ENCODE assay signal across 21 cellular contexts in genomic region chr1:20385630-20386029, GRCh38.
A peak's percentile ranks its signal among the peaks of the same experiment; 100 is the strongest.
DNase-seq lines count a peak whose midpoint lies in the region; FAIRE-seq and TF ChIP-seq lines count a peak whose summit lies in the region.
"Had no signal": no experiment of that assay in that cellular context is flagged by ENCODE, and none has a peak within 500 bp of the region (broad histone marks: within the 10 kb centered on the region; RNA-seq: fewer than 3 reads in every experiment).

No MANE protein-coding gene starts in this region.

- no peaks in the 10 kb centered on the region for H3K4me1 Mint-ChIP-seq in chondrocyte (ENCODE audit: low read depth)

- H3K27me3 ChIP-seq in H7 (ENCODE audit: control insufficient read depth, insufficient read depth, low read length) (peaks cover 23% of the 10 kb centered on the region; the same call in 1 of the 2 replicates), osteoblast (ENCODE audit: insufficient read depth, low read length) (peaks cover 74% of the 10 kb centered on the region)

- peaks cover 65% of the 10 kb centered on the region for H3K27me3 Mint-ChIP-seq in chondrocyte (ENCODE audit: low read depth)

- peaks cover 4% of the 10 kb centered on the region for H3K4me1 ChIP-seq in osteoblast (ENCODE audit: insufficient read depth, low read length)
- H3K4me1 ChIP-seq: SJCRH30 had no signal

- no peak overlapping the region for H3K27ac Mint-ChIP-seq in chondrocyte (ENCODE audit: unreplicated experiment)

- H3K27ac ChIP-seq in osteoblast (ENCODE audit: low read depth, low read length) = no peak overlapping the region
- H3K27ac ChIP-seq: C4-2B, PC-9, SJCRH30 had no signal

- no peaks in the 10 kb centered on the region for H4K20me1 ChIP-seq in osteoblast (ENCODE audit: insufficient read depth, low read length)

- no peaks in the 10 kb centered on the region for H3K36me3 Mint-ChIP-seq in chondrocyte (ENCODE audit: low read depth)

- H3K4me3 ChIP-seq in H7 (ENCODE audit: insufficient read depth, low read depth, low read length) = no peak overlapping the region
- H3K4me3 ChIP-seq in osteoblast (ENCODE audit: insufficient read depth, low read length) = no peak overlapping the region
- H3K4me3 ChIP-seq: PC-9, SJCRH30 had no signal

- H2AFZ ChIP-seq in osteoblast (ENCODE audit: low read length) = no peak overlapping the region
- H2AFZ ChIP-seq: PC-9 had no signal

- FAIRE-seq in GM19239 (lab: Jason Lieb, UNC) (no peak), frontal cortex (lab: Jason Lieb, UNC) (no peak)
- FAIRE-seq: D721Med, GM12892, H54, HTR-8/SVneo had no signal

- H3K4me2 ChIP-seq in osteoblast (ENCODE audit: insufficient read depth, low read length) = no peak overlapping the region
- H3K4me2 ChIP-seq: PC-9 had no signal

- H3K36me3 ChIP-seq in H7 (replicated peaks; ENCODE audit: control insufficient read depth, insufficient read depth, low read length) (no peaks in the 10 kb centered on the region), osteoblast (ENCODE audit: insufficient read depth, low read length) (no peaks in the 10 kb centered on the region)
- H3K36me3 ChIP-seq: SJCRH30 had no signal

- no peak overlapping the region for H3K4me3 Mint-ChIP-seq in chondrocyte (ENCODE audit: unreplicated experiment)

- no peaks in the 10 kb centered on the region for H3K79me2 ChIP-seq in osteoblast (ENCODE audit: insufficient read depth, low read length)

- no peak for TF ChIP-seq CTCF in chondrocyte (IDR thresholded peaks at IDR 0.05)
- no peak for TF ChIP-seq CTCF in osteoblast (IDR thresholded peaks at IDR 0.05; ENCODE audit: extremely low read depth, low read depth, low read length)

- H3K9me3 Mint-ChIP-seq in chondrocyte (ENCODE audit: low read depth) = no peaks in the 10 kb centered on the region

- peak; percentile 46 for DNase-seq in H7
- DNase-seq in NCI-H1048 (lab: John Stamatoyannopoulos, UW) = peak; percentile 60
- DNase-seq in chondrocyte (ENCODE audit: low spot score) = peak; percentile 37
- DNase-seq in osteoblast (ENCODE audit: insufficient read length, low spot score, missing footprints) = peak; percentile 23
- DNase-seq in NCI-H146 treated with DMSO at 0.1 percent for 48 hours (lab: John Stamatoyannopoulos, UW; ENCODE audit: unreplicated experiment) = no peak
- DNase-seq in ureter (ENCODE audit: low spot score) = no peak
- DNase-seq in GM19239 (ENCODE audit: insufficient read length, low spot score) = no peak
- DNase-seq in frontal cortex (ENCODE audit: low spot score in 2 of 2) = no peak
- DNase-seq: ACHN, AML-193, IMR-90, NCI-H1105 treated with DMSO at 0.1 percent for 48 hours, NCI-H1694 treated with DMSO at 0.1 percent for 48 hours, NCI-H510A treated with DMSO at 0.1 percent for 48 hours, PC-9, SJCRH30 had no signal

- no peaks in the 10 kb centered on the region for H3K9me3 ChIP-seq in osteoblast (ENCODE audit: low read depth, low read length)
- H3K9me3 ChIP-seq: SJCRH30 had no signal

Comparison
In these comparisons a context has a peak if more than half of its experiments do, and no peak if none do; other contexts are left out.
1. DNase-seq: peak in H7 (single experiment), NCI-H1048 (single experiment), chondrocyte (single experiment) and osteoblast (single experiment); none in NCI-H146 treated with DMSO at 0.1 percent for 48 hours (single experiment), ureter (single experiment), GM19239 (single experiment) and frontal cortex (0 of 2).